ENCODE assay signal across 1 cellular context in genomic region chr3:194333981-194334320, GRCh38.
TF ChIP-seq lines count a peak whose summit lies in the region.

No MANE protein-coding gene starts in this region.

TF ChIP-seq in K562, 482 proteins besides CTCF, POLR2A, EP300 and RAD21 (continued from another document):
- TF ChIP-seq E2F1 (CRISPR knock-in tag; IDR thresholded peaks at IDR 0.05), result peak; percentile 12; the same call in 1 of the 2 replicates
- no peak for TF ChIP-seq LCOR (CRISPR knock-in tag; IDR thresholded peaks at IDR 0.05)
- no peak for TF ChIP-seq EWSR1 (IDR thresholded peaks at IDR 0.05; ENCODE audit: borderline replicate concordance, low read depth, partially characterized antibody)
